ENCODE assay signal across 10 cellular contexts in genomic region chr3:193826126-193826795, GRCh38.
DNase-seq lines count a peak whose midpoint lies in the region; ATAC-seq and TF ChIP-seq lines count a peak whose summit lies in the region.
"Had no signal": no experiment of that assay in that cellular context is flagged by ENCODE, and none has a peak within 500 bp of the region (broad histone marks: within the 10 kb centered on the region; RNA-seq: fewer than 3 reads in every experiment).

No MANE protein-coding gene starts in this region.

- H3K27ac ChIP-seq in right cardiac atrium (ENCODE audit: low read length) (no peak overlapping the region), suprapubic skin (peak overlapping the region; percentile 67), MM.1S (ENCODE audit: low read length) (no peak overlapping the region)

- TF ChIP-seq CTCF in WI38 (IDR thresholded peaks at IDR 0.05; ENCODE audit: low read depth, low read length) (0 out of 2 replicates have a peak, but pooled peaks have one; percentile 7), suprapubic skin (IDR thresholded peaks at IDR 0.05) (peak in 1 of 2 donors; percentile 24), MM.1S (IDR thresholded peaks at IDR 0.05; ENCODE audit: low read length) (no peak)

- H3K4me3 ChIP-seq in WI38 (ENCODE audit: low read depth, low read length) (no peak overlapping the region), right cardiac atrium (ENCODE audit: low read length) (no peak overlapping the region), suprapubic skin (no peak overlapping the region), MM.1S (ENCODE audit: low read length) (no peak overlapping the region)

- no peaks in the 10 kb centered on the region for H3K79me2 ChIP-seq in MM.1S (ENCODE audit: low read length)

- no peak for TF ChIP-seq POLR2A in suprapubic skin (IDR thresholded peaks at IDR 0.05)

- H3K27me3 ChIP-seq in right cardiac atrium (ENCODE audit: control insufficient read depth, insufficient read depth): no peaks in the 10 kb centered on the region
- no peaks in the 10 kb centered on the region for H3K27me3 ChIP-seq in suprapubic skin
- H3K27me3 ChIP-seq in MM.1S (replicated peaks; ENCODE audit: insufficient read depth, low read length): no peaks in the 10 kb centered on the region

- DNase-seq in DMS153 (lab: John Stamatoyannopoulos, UW): peak; percentile 13
- no peak for DNase-seq in DMS153 treated with DMSO at 0.1 percent for 48 hours (lab: John Stamatoyannopoulos, UW; ENCODE audit: unreplicated experiment)
- peak in 2 of 3 donors; percentile 48 to 69 for DNase-seq in right cardiac atrium
- DNase-seq in suprapubic skin (ENCODE audit: low spot score in 2 of 2): no peak
- no peak for DNase-seq in MM.1S
- DNase-seq: H9; naive thymus-derived CD8-positive, alpha-beta T cell had no signal

- intact Hi-C loops in right cardiac atrium (cut with DNase I): no loop called here

- TF ChIP-seq EP300 in suprapubic skin (IDR thresholded peaks at IDR 0.05): no peak

- H3K4me1 ChIP-seq in right cardiac atrium (ENCODE audit: control insufficient read depth, insufficient read depth, low read length) (no peaks in the 10 kb centered on the region), suprapubic skin (peaks cover 46% of the 10 kb centered on the region), MM.1S (ENCODE audit: low read length) (no peaks in the 10 kb centered on the region)

- no peaks in the 10 kb centered on the region for H3F3A ChIP-seq in MM.1S (ENCODE audit: insufficient read depth, low read length)

- no peaks in the 10 kb centered on the region for H3K9me2 ChIP-seq in MM.1S (replicated peaks; ENCODE audit: insufficient read depth, low read length)

- ATAC-seq in right cardiac atrium (peak; percentile 60 to 65), HG03469 (IDR thresholded peaks at IDR 0.05; ENCODE audit: unreplicated experiment) (no peak), HG03571 (IDR thresholded peaks at IDR 0.05; ENCODE audit: unreplicated experiment) (no peak)
- ATAC-seq: naive thymus-derived CD8-positive, alpha-beta T cell had no signal

- H4K20me1 ChIP-seq in MM.1S (ENCODE audit: insufficient read depth, low read length): no peaks in the 10 kb centered on the region

- H3K36me3 ChIP-seq in suprapubic skin (no peaks in the 10 kb centered on the region), MM.1S (replicated peaks; ENCODE audit: insufficient read depth, low read length) (no peaks in the 10 kb centered on the region)

- 74% methylated on average over 12 of the region's 12 CpGs for WGBS in right cardiac atrium
- WGBS in suprapubic skin: 61% methylated on average over 12 of the region's 12 CpGs

- no peak overlapping the region for H3K4me2 ChIP-seq in MM.1S (ENCODE audit: low read depth, low read length)

- H2AFZ ChIP-seq in MM.1S (ENCODE audit: low read length): no peak overlapping the region

- H3K9ac ChIP-seq in MM.1S (ENCODE audit: low read length): no peak overlapping the region

- no peaks in the 10 kb centered on the region for H3K9me3 ChIP-seq in right cardiac atrium (ENCODE audit: control insufficient read depth, low read length)
- no peaks in the 10 kb centered on the region for H3K9me3 ChIP-seq in suprapubic skin
- no peaks in the 10 kb centered on the region for H3K9me3 ChIP-seq in MM.1S (replicated peaks; ENCODE audit: insufficient read depth, low read length)

Comparison
In these comparisons a context has a peak if more than half of its experiments do, and no peak if none do; other contexts are left out.
1. DNase-seq: peak in DMS153 (single experiment) and right cardiac atrium (2 of 3); none in DMS153 treated with DMSO at 0.1 percent for 48 hours (single experiment), suprapubic skin (0 of 2) and MM.1S (single experiment).
2. ATAC-seq: peak in right cardiac atrium (2 of 2); none in HG03469 (single experiment) and HG03571 (single experiment).